In the genomic region with DNA sequence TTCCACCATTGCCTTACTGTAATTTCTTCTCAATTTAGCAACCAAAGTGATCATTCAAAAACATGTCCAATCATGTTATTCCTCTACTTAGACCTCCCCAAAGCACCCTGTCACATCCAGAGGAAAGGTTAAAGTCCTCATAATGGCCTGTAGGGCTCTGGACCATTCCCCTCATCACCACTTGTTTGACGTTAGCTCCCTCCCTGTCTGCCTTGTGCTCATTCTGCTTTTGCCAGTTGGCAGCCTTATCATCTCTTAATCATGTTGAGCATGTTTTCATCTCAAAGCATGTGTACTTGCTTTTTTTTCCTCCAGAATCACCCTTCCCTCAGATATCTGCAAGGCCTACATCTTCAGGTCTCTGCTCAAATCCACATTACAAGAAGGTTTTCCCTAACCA, we compare ENCODE assay signal across 21 cellular contexts. TPM values are rescaled to one million over a fixed set of nuclear protein-coding genes. Genes with fewer than 3 reads are reported as not detected.
A peak's percentile ranks its signal among the peaks of the same experiment; 100 is the strongest.
DNase-seq lines count a peak whose midpoint lies in the region; ATAC-seq and TF ChIP-seq lines count a peak whose summit lies in the region.
"Had no signal": no experiment of that assay in that cellular context is flagged by ENCODE, and none has a peak within 500 bp of the region (broad histone marks: within the 10 kb centered on the region; RNA-seq: fewer than 3 reads in every experiment).

No MANE protein-coding gene starts in this region.

- POLR2A ChIA-PET in activated naive CD8-positive, alpha-beta T cell treated with anti-CD3 and anti-CD28 coated beads, Interleukin-2, amount 10 ng/mL, durations not matched to agents 7 days and 5 days (lab: Charles Lee): interaction anchor here (1.0 to 2.5 kb wide), 2 partner anchors 8 to 11 kb away, joined by 3 to 13 read pairs; no protein-coding TSS in a partner anchor
- POLR2A ChIA-PET in SK-N-SH (lab: Yijun Ruan, JAX): no interaction called here

- H3K36me3 ChIP-seq in SK-N-SH (replicated peaks in 1 of 2; ENCODE audit: control insufficient read depth in 1 of 2, insufficient read depth in 2 of 2, low read length in 1 of 2): peaks cover 4 to 13% of the 10 kb centered on the region in 2 experiments
- H3K36me3 ChIP-seq: brain microvascular endothelial cell, prostate gland had no signal

- H3K79me2 ChIP-seq in SK-N-SH (ENCODE audit: insufficient read depth): peaks cover 81% of the 10 kb centered on the region

- DNase-seq in activated CD4-positive, alpha-beta T cell treated with anti-CD3 and anti-CD28 coated beads, Interleukin-2, amount 10 ng/mL, durations not matched to agents 24 days and 14 days: no peak
- no peak for DNase-seq in activated CD4-positive, alpha-beta T cell treated with anti-CD3 and anti-CD28 coated beads, Interleukin-2, amount 50 U/mL, for 48 hours
- DNase-seq in HFFc6 (no peak), natural killer cell (no peak), SK-N-SH (no peak), NCI-H1436 (lab: John Stamatoyannopoulos, UW) (no peak)
- DNase-seq in activated naive CD8-positive, alpha-beta T cell treated with anti-CD3 and anti-CD28 coated beads, Interleukin-2, amount 10 ng/mL, durations not matched to agents 7 days and 5 days: no peak
- DNase-seq: 8988T, brain microvascular endothelial cell, dorsolateral prefrontal cortex, HCEC 1CT, head of caudate nucleus, NCI-H1417 had no signal

- H2AFZ ChIP-seq in SK-N-SH (ENCODE audit: low read depth): no peak overlapping the region

- H3K9ac ChIP-seq in SK-N-SH: no peak overlapping the region

- peaks cover 62% of the 10 kb centered on the region for H3K4me1 Mint-ChIP-seq in activated CD4-positive, alpha-beta T cell treated with anti-CD3 and anti-CD28 coated beads, Interleukin-2, amount 10 ng/mL, durations not matched to agents 24 days and 14 days
- H3K4me1 Mint-ChIP-seq in HFFc6 (ENCODE audit: low read depth): peaks cover 63% of the 10 kb centered on the region
- H3K4me1 Mint-ChIP-seq in activated naive CD8-positive, alpha-beta T cell treated with anti-CD3 and anti-CD28 coated beads, Interleukin-2, amount 10 ng/mL, durations not matched to agents 7 days and 5 days: peaks cover 77% of the 10 kb centered on the region
- peaks cover 77 to 79% of the 10 kb centered on the region in 2 donors for H3K4me1 Mint-ChIP-seq in natural killer cell

- H3K9me3 ChIP-seq in SK-N-SH: no peaks in the 10 kb centered on the region
- H3K9me3 ChIP-seq: prostate gland, tibial nerve had no signal

- H3K27ac Mint-ChIP-seq in activated CD4-positive, alpha-beta T cell treated with anti-CD3 and anti-CD28 coated beads, Interleukin-2, amount 10 ng/mL, durations not matched to agents 24 days and 14 days: peak overlapping the region; percentile 18
- H3K27ac Mint-ChIP-seq in HFFc6: peak overlapping the region; percentile 7
- peak overlapping the region; percentile 52 for H3K27ac Mint-ChIP-seq in activated naive CD8-positive, alpha-beta T cell treated with anti-CD3 and anti-CD28 coated beads, Interleukin-2, amount 10 ng/mL, durations not matched to agents 7 days and 5 days
- peak overlapping the region; percentile 39 to 66 for H3K27ac Mint-ChIP-seq in natural killer cell

- no peak overlapping the region for H3K27ac ChIP-seq in SK-N-SH (ENCODE audit: low read depth in 2 of 2, low read length in 1 of 2)
- H3K27ac ChIP-seq: brain microvascular endothelial cell, prostate gland, tibial nerve had no signal

- intact Hi-C loops in activated CD4-positive, alpha-beta T cell treated with anti-CD3 and anti-CD28 coated beads, Interleukin-2, amount 10 ng/mL, durations not matched to agents 24 days and 14 days (cut with micrococcal nuclease): no loop called here
- intact Hi-C loops in natural killer cell (cut with micrococcal nuclease): no loop called here

- TF ChIP-seq RAD21 in SK-N-SH (IDR thresholded peaks at IDR 0.05; ENCODE audit: low read length): no peak

- no peak for ATAC-seq in activated naive CD8-positive, alpha-beta T cell treated with anti-CD3 and anti-CD28 coated beads, Interleukin-2, amount 10 ng/mL, durations not matched to agents 7 days and 5 days (ENCODE audit: low read depth)
- no peak for ATAC-seq in natural killer cell
- no peak for ATAC-seq in GM18867 (IDR thresholded peaks at IDR 0.05; ENCODE audit: unreplicated experiment)
- ATAC-seq: esophagus mucosa had no signal

- H3K27me3 Mint-ChIP-seq in activated CD4-positive, alpha-beta T cell treated with anti-CD3 and anti-CD28 coated beads, Interleukin-2, amount 10 ng/mL, durations not matched to agents 24 days and 14 days: no peaks in the 10 kb centered on the region
- H3K27me3 Mint-ChIP-seq in HFFc6 (ENCODE audit: insufficient read depth) (no peaks in the 10 kb centered on the region), natural killer cell (ENCODE audit: low read depth in 2 of 2) (no peaks in the 10 kb centered on the region)
- H3K27me3 Mint-ChIP-seq in activated naive CD8-positive, alpha-beta T cell treated with anti-CD3 and anti-CD28 coated beads, Interleukin-2, amount 10 ng/mL, durations not matched to agents 7 days and 5 days: no peaks in the 10 kb centered on the region

- TF ChIP-seq CTCF in HFFc6 (IDR thresholded peaks at IDR 0.05) (no peak), natural killer cell (IDR thresholded peaks at IDR 0.05) (no peak), SK-N-SH (IDR thresholded peaks at IDR 0.05) (no peak)

- no peaks in the 10 kb centered on the region for H3K27me3 ChIP-seq in SK-N-SH (ENCODE audit: insufficient read depth)
- H3K27me3 ChIP-seq: brain microvascular endothelial cell, dorsolateral prefrontal cortex, tibial nerve had no signal

- H3K4me3 ChIP-seq in SK-N-SH (ENCODE audit: low read depth in 2 of 2, low read length in 1 of 2): no peak overlapping the region
- H3K4me3 ChIP-seq: dorsolateral prefrontal cortex, prostate gland, tibial nerve had no signal

- CTCF ChIA-PET in SK-N-SH (lab: Yijun Ruan, JAX): interaction anchor here (1.3 kb wide), 1 partner anchor 50 kb away, joined by 4 read pairs; no protein-coding TSS in a partner anchor

- TF ChIP-seq EP300 in SK-N-SH (IDR thresholded peaks at IDR 0.05; ENCODE audit: borderline replicate concordance in 1 of 2, low read depth in 1 of 2, low read length in 1 of 2): no peak

- no peaks in the 10 kb centered on the region; the same call in 1 of the 2 replicates for H4K20me1 ChIP-seq in SK-N-SH (ENCODE audit: insufficient read depth)

- 85% methylated on average over 1 of the region's 1 CpG for WGBS in SK-N-SH (ENCODE audit: low lambda C conversion rate)

- no peaks in the 10 kb centered on the region for H3K9me3 Mint-ChIP-seq in activated CD4-positive, alpha-beta T cell treated with anti-CD3 and anti-CD28 coated beads, Interleukin-2, amount 10 ng/mL, durations not matched to agents 24 days and 14 days
- H3K9me3 Mint-ChIP-seq in HFFc6: no peaks in the 10 kb centered on the region
- peaks cover 1% of the 10 kb centered on the region for H3K9me3 Mint-ChIP-seq in activated naive CD8-positive, alpha-beta T cell treated with anti-CD3 and anti-CD28 coated beads, Interleukin-2, amount 10 ng/mL, durations not matched to agents 7 days and 5 days
- no peaks in the 10 kb centered on the region for H3K9me3 Mint-ChIP-seq in natural killer cell

- no peak overlapping the region for H3K4me2 ChIP-seq in SK-N-SH

- H3F3A ChIP-seq in SK-N-SH (replicated peaks; ENCODE audit: insufficient read depth): peaks cover 17% of the 10 kb centered on the region

- peaks cover 8 to 12% of the 10 kb centered on the region in 2 experiments; a peak in 3 of 4 replicates for H3K4me1 ChIP-seq in SK-N-SH (ENCODE audit: control insufficient read depth in 1 of 2, insufficient read depth in 2 of 2, low read depth in 1 of 2, low read length in 1 of 2)
- H3K4me1 ChIP-seq: prostate gland had no signal

- no peaks in the 10 kb centered on the region for H3K9me2 ChIP-seq in SK-N-SH

- peaks cover 46% of the 10 kb centered on the region for H3K36me3 Mint-ChIP-seq in activated CD4-positive, alpha-beta T cell treated with anti-CD3 and anti-CD28 coated beads, Interleukin-2, amount 10 ng/mL, durations not matched to agents 24 days and 14 days (ENCODE audit: low read depth)
- peaks cover 18% of the 10 kb centered on the region for H3K36me3 Mint-ChIP-seq in HFFc6 (ENCODE audit: low read depth)
- H3K36me3 Mint-ChIP-seq in activated naive CD8-positive, alpha-beta T cell treated with anti-CD3 and anti-CD28 coated beads, Interleukin-2, amount 10 ng/mL, durations not matched to agents 7 days and 5 days: peaks cover 44% of the 10 kb centered on the region
- H3K36me3 Mint-ChIP-seq in natural killer cell: no peaks in the 10 kb centered on the region

- H3K4me3 Mint-ChIP-seq in activated CD4-positive, alpha-beta T cell treated with anti-CD3 and anti-CD28 coated beads, Interleukin-2, amount 10 ng/mL, durations not matched to agents 24 days and 14 days: no peak overlapping the region
- H3K4me3 Mint-ChIP-seq in HFFc6: no peak overlapping the region
- no peak overlapping the region for H3K4me3 Mint-ChIP-seq in activated naive CD8-positive, alpha-beta T cell treated with anti-CD3 and anti-CD28 coated beads, Interleukin-2, amount 10 ng/mL, durations not matched to agents 7 days and 5 days
- no peak overlapping the region for H3K4me3 Mint-ChIP-seq in natural killer cell

TF ChIP-seq in SK-N-SH, 30 proteins besides CTCF, POLR2A, EP300 and RAD21 (continues in another document):
- no peak for TF ChIP-seq YY1 (IDR thresholded peaks at IDR 0.05; ENCODE audit: low read depth)
- TF ChIP-seq RXRA (IDR thresholded peaks at IDR 0.05; ENCODE audit: borderline replicate concordance, low read depth): no peak
- no peak for TF ChIP-seq FOXJ3 (CRISPR knock-in tag; IDR thresholded peaks at IDR 0.05)

RNA-seq across cellular contexts. Expression of gene UBAC2, which starts 25.8 kb away (rescaled TPM):
- total RNA-seq in activated CD4-positive, alpha-beta T cell treated with anti-CD3 and anti-CD28 coated beads, Interleukin-2, amount 10 ng/mL, durations not matched to agents 24 days and 14 days: 52.6 and 52.8 TPM in 2 replicates
- 10 to 100 TPM; 38.8 to 53.5 (median 46.4) TPM for total RNA-seq in HFFc6 (2021; fragmentation: NEBNext Ultra II Directional; extraction: Animal tissue kit (Norgen Biotek cat#: 25700))
- total RNA-seq in activated naive CD8-positive, alpha-beta T cell treated with anti-CD3 and anti-CD28 coated beads, Interleukin-2, amount 10 ng/mL, durations not matched to agents 7 days and 5 days: 10 to 100 TPM; 79.1 to 80.8 TPM
- total RNA-seq in natural killer cell: 10 to 100 TPM; 50.6 to 59.1 (median 56.4) TPM
- 79.0 and 97.4 TPM in 2 replicates for polyA plus RNA-seq in SK-N-SH (2012; rRNA removed)
- 81.9 and 98.8 TPM in 2 replicates for polyA plus RNA-seq in SK-N-SH (2012; cell fraction: cytosol; rRNA removed)
- 34.7 and 42.7 TPM in 2 replicates for polyA plus RNA-seq in SK-N-SH (2012; cell fraction: nucleus; rRNA removed)

RNA-seq across cellular contexts. Expression of gene GPR18, which starts 31.7 kb away (rescaled TPM):
- 5.9 and 6.3 TPM in 2 replicates for total RNA-seq in activated CD4-positive, alpha-beta T cell treated with anti-CD3 and anti-CD28 coated beads, Interleukin-2, amount 10 ng/mL, durations not matched to agents 24 days and 14 days
- not detected for total RNA-seq in HFFc6 (2021; fragmentation: NEBNext Ultra II Directional; extraction: Animal tissue kit (Norgen Biotek cat#: 25700))
- 10 to 100 TPM; 25.5 to 25.9 TPM for total RNA-seq in activated naive CD8-positive, alpha-beta T cell treated with anti-CD3 and anti-CD28 coated beads, Interleukin-2, amount 10 ng/mL, durations not matched to agents 7 days and 5 days
- total RNA-seq in natural killer cell: 10 to 100 TPM; 11.4 to 41.7 (median 25.5) TPM
- not detected in 2 replicates for polyA plus RNA-seq in SK-N-SH (2012; rRNA removed)
- polyA plus RNA-seq in SK-N-SH (2012; cell fraction: cytosol; rRNA removed): not detected in 2 replicates
- polyA plus RNA-seq in SK-N-SH (2012; cell fraction: nucleus; rRNA removed): not detected in 2 replicates
- total RNA-seq: dorsolateral prefrontal cortex, esophagus mucosa, LHCN-M2, lung microvascular endothelial cell, RPMI7951, tibial nerve had no signal
- polyA plus RNA-seq: neural cell had no signal
